In the genomic region with DNA sequence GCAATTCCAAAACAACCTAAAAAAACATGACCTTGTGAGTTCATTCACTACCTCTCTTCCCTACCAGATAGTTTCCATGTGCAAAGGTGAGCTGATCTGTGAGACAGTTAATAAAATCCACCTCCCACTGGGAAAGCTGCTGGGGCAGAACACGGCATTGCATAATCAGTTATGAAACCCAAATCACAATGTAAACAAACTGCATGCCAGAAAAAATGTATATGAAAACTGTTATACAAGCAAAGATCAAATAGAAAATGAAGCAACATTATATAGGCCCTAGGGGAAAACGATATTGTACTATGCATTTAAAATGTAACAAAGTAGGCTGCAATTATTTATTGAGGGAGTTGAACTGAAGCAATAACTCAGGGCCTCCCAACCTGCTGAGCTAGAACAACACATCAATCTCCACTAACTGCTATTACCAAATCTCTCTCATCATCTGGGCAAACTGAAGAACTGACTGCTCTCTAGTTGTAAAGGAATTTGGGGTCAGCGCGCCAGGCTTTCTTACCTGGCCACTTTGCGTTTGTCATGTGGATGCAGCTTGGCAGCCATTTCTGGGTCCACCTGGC, we compare ENCODE assay signal across 11 cellular contexts. TPM values are rescaled to one million over a fixed set of nuclear protein-coding genes. Genes with fewer than 3 reads are reported as not detected.
DNase-seq lines count a peak whose midpoint lies in the region; TF ChIP-seq lines count a peak whose summit lies in the region.
"Had no signal": no experiment of that assay in that cellular context is flagged by ENCODE, and none has a peak within 500 bp of the region (broad histone marks: within the 10 kb centered on the region; RNA-seq: fewer than 3 reads in every experiment).

No MANE protein-coding gene starts in this region.

- no peaks in the 10 kb centered on the region for H3K27me3 ChIP-seq in skeletal muscle satellite cell (ENCODE audit: control insufficient read depth, insufficient read depth, low read length)
- H3K27me3 ChIP-seq: stomach had no signal

- H3K9me3 ChIP-seq in skeletal muscle satellite cell (replicated peaks; ENCODE audit: low read length) = no peaks in the 10 kb centered on the region
- H3K9me3 ChIP-seq: stomach had no signal

- peaks cover 9% of the 10 kb centered on the region for H3K4me1 ChIP-seq in skeletal muscle satellite cell (ENCODE audit: control insufficient read depth, insufficient read depth, low read length)

- H3K36me3 ChIP-seq in skeletal muscle satellite cell (ENCODE audit: insufficient read depth, low read length) = peaks cover 33% of the 10 kb centered on the region

- H3K4me2 ChIP-seq in skeletal muscle satellite cell (ENCODE audit: low read length) = peak overlapping the region; percentile 5

- H3K9ac ChIP-seq in skeletal muscle satellite cell (ENCODE audit: low read depth, low read length) = no peak overlapping the region

- DNase-seq in NCI-H2196 (lab: John Stamatoyannopoulos, UW; ENCODE audit: unreplicated experiment) = peak; percentile 24
- no peak for DNase-seq in NCI-H2196 treated with DMSO at 0.1 percent for 48 hours (lab: John Stamatoyannopoulos, UW; ENCODE audit: unreplicated experiment)
- DNase-seq in NCI-H526 (lab: John Stamatoyannopoulos, UW) = peak; percentile 52 to 70
- peak; percentile 42 for DNase-seq in epithelial cell of proximal tubule (ENCODE audit: low read depth)
- no peak for DNase-seq in iPS-NIHi11 (ENCODE audit: low spot score)
- DNase-seq in RPMI8226 = no peak
- DNase-seq in SW480 (ENCODE audit: low spot score) = no peak
- DNase-seq: ACHN; stimulated activated CD4-positive, alpha-beta T cell treated with anti-CD3 and anti-CD28 coated beads, Interleukin-2, amount 100 ng/mL, for 48 hours; stomach had no signal

- no peak overlapping the region for H3K4me3 ChIP-seq in epithelial cell of proximal tubule (ENCODE audit: low read depth, low read length)
- H3K4me3 ChIP-seq in skeletal muscle satellite cell (ENCODE audit: low read length) = no peak overlapping the region
- H3K4me3 ChIP-seq: stomach had no signal

- no peak for TF ChIP-seq CTCF in epithelial cell of proximal tubule (conservative IDR thresholded peaks at IDR 0.05; ENCODE audit: low read depth, low read length)

RNA-seq across cellular contexts. Expression of a gene that starts 31.0 kb away (rescaled TPM):
- 16.2 and 18.6 TPM in 2 replicates for total RNA-seq in epithelial cell of proximal tubule
- 21.2 and 29.4 TPM in 2 replicates for total RNA-seq in skeletal muscle satellite cell (2012; rRNA removed)

RNA-seq across cellular contexts. Expression of a gene that starts 49.4 kb away (rescaled TPM):
- total RNA-seq in epithelial cell of proximal tubule = 1.2 and 2.6 TPM in 2 replicates
- 0.25 and 1.5 TPM in 2 replicates for total RNA-seq in skeletal muscle satellite cell (2012; rRNA removed)

Comparison
In these comparisons a context has a peak if more than half of its experiments do, and no peak if none do; other contexts are left out.
1. DNase-seq: peak in NCI-H2196 (single experiment), NCI-H526 (2 of 2) and epithelial cell of proximal tubule (single experiment); none in NCI-H2196 treated with DMSO at 0.1 percent for 48 hours (single experiment), iPS-NIHi11 (single experiment), RPMI8226 (single experiment) and SW480 (single experiment).